In genomic region chr22:43910178-43910695, GRCh38 we compare ENCODE assay signal across 1 cellular context.
TF ChIP-seq lines count a peak whose summit lies in the region.

No MANE protein-coding gene starts in this region.

TF ChIP-seq in HEK293, 187 proteins besides CTCF, POLR2A, EP300 and RAD21 (continued from another document):
- TF ChIP-seq INSM2 (tag by site-specific recombination; IDR thresholded peaks at IDR 0.05), result no peak
- no peak for TF ChIP-seq PRDM2 (tag by site-specific recombination; IDR thresholded peaks at IDR 0.05; ENCODE audit: borderline replicate concordance)
- TF ChIP-seq KLF9 (tag by site-specific recombination; IDR thresholded peaks at IDR 0.05; ENCODE audit: low read depth), result no peak
- no peak for TF ChIP-seq ZSCAN4 (tag by site-specific recombination; IDR thresholded peaks at IDR 0.05)
- TF ChIP-seq ZNF16 (tag by site-specific recombination; IDR thresholded peaks at IDR 0.05; ENCODE audit: low read depth), result no peak
- 0 out of 2 replicates have a peak, but pooled peaks have one; percentile 22 for TF ChIP-seq GLIS2 (tag by site-specific recombination; IDR thresholded peaks at IDR 0.05)
- TF ChIP-seq ZSCAN16 (tag by site-specific recombination; IDR thresholded peaks at IDR 0.05), result no peak
- 0 out of 2 replicates have a peak, but pooled peaks have one; percentile 55 for TF ChIP-seq EGR2 (tag by site-specific recombination; IDR thresholded peaks at IDR 0.05; ENCODE audit: low read depth)
- no peak for TF ChIP-seq ZNF146 (tag by site-specific recombination; IDR thresholded peaks at IDR 0.05)
- TF ChIP-seq ZNF843 (tag by site-specific recombination; IDR thresholded peaks at IDR 0.05), result no peak
- no peak for TF ChIP-seq ZNF335 (tag by site-specific recombination; conservative IDR thresholded peaks at IDR 0.05)
- TF ChIP-seq ZNF776 (tag by site-specific recombination; IDR thresholded peaks at IDR 0.05; ENCODE audit: borderline replicate concordance), result no peak
- TF ChIP-seq ZNF449 (tag by site-specific recombination; IDR thresholded peaks at IDR 0.05), result no peak
- TF ChIP-seq ZBTB6 (tag by site-specific recombination; IDR thresholded peaks at IDR 0.05), result no peak
- TF ChIP-seq KLF17 (tag by site-specific recombination; IDR thresholded peaks at IDR 0.05), result no peak
- no peak for TF ChIP-seq ZNF580 (tag by site-specific recombination; IDR thresholded peaks at IDR 0.05)
- TF ChIP-seq ZNF670 (tag by site-specific recombination; IDR thresholded peaks at IDR 0.05; ENCODE audit: low read depth), result no peak
- TF ChIP-seq ZFHX2 (tag by site-specific recombination; conservative IDR thresholded peaks at IDR 0.05), result peak; percentile 37
- TF ChIP-seq ZNF555 (tag by site-specific recombination; conservative IDR thresholded peaks at IDR 0.05), result no peak
- TF ChIP-seq ZNF777 (tag by site-specific recombination; IDR thresholded peaks at IDR 0.05; ENCODE audit: borderline replicate concordance), result no peak
- 0 out of 2 replicates have a peak, but pooled peaks have one; percentile 15 for TF ChIP-seq ATF2 (tag by site-specific recombination; IDR thresholded peaks at IDR 0.05; ENCODE audit: low read depth)
- TF ChIP-seq ZNF239 (tag by site-specific recombination; IDR thresholded peaks at IDR 0.05), result no peak
- TF ChIP-seq ZNF664 (tag by site-specific recombination; IDR thresholded peaks at IDR 0.05), result no peak
- TF ChIP-seq ZNF830 (tag by site-specific recombination; IDR thresholded peaks at IDR 0.05; ENCODE audit: low read depth), result no peak
- peak; percentile 19; the same call in 1 of the 2 replicates for TF ChIP-seq ZNF398 (tag by site-specific recombination; IDR thresholded peaks at IDR 0.05)
- 0 out of 2 replicates have a peak, but pooled peaks have one; percentile 41 for TF ChIP-seq KLF1 (tag by site-specific recombination; IDR thresholded peaks at IDR 0.05)
- no peak for TF ChIP-seq ZNF274 (IDR thresholded peaks at IDR 0.05; ENCODE audit: low read length)
- no peak for TF ChIP-seq ZNF274 (tag by site-specific recombination; IDR thresholded peaks at IDR 0.05; ENCODE audit: borderline replicate concordance)
- no peak for TF ChIP-seq AEBP2 (tag by site-specific recombination; IDR thresholded peaks at IDR 0.05; ENCODE audit: borderline replicate concordance)
- TF ChIP-seq ZNF24 (tag by site-specific recombination; IDR thresholded peaks at IDR 0.05), result no peak
- no peak for TF ChIP-seq PRDM1 (tag by site-specific recombination; IDR thresholded peaks at IDR 0.05)
- no peak for TF ChIP-seq MZF1 (tag by site-specific recombination; IDR thresholded peaks at IDR 0.05; ENCODE audit: borderline replicate concordance)
- TF ChIP-seq BCL11B (tag by site-specific recombination; IDR thresholded peaks at IDR 0.05; ENCODE audit: low read depth), result no peak
- TF ChIP-seq ZNF148 (tag by site-specific recombination; IDR thresholded peaks at IDR 0.05; ENCODE audit: borderline replicate concordance), result no peak
- no peak for TF ChIP-seq ZNF324 (tag by site-specific recombination; IDR thresholded peaks at IDR 0.05)
- TF ChIP-seq ZNF600 (tag by site-specific recombination; IDR thresholded peaks at IDR 0.05), result no peak
- TF ChIP-seq ZNF302 (tag by site-specific recombination; IDR thresholded peaks at IDR 0.05; ENCODE audit: low read depth), result no peak
TF ChIP-seq in HEK293: peak in this region for 6.
